8 cellular contexts compared by ENCODE assay signal in genomic region chr19:45439569-45440258, GRCh38. TPM values are rescaled to one million over a fixed set of nuclear protein-coding genes. Genes with fewer than 3 reads are reported as not detected.
DNase-seq lines count a peak whose midpoint lies in the region; ATAC-seq and TF ChIP-seq lines count a peak whose summit lies in the region.

No MANE protein-coding gene starts in this region.

- TF ChIP-seq CTCF in suprapubic skin (IDR thresholded peaks at IDR 0.05), result peak; percentile 99

- H3K4me1 ChIP-seq in neuron (ENCODE audit: insufficient read depth, low read length), result peaks cover 20% of the 10 kb centered on the region
- H3K4me1 ChIP-seq in suprapubic skin, result peaks cover 40% of the 10 kb centered on the region

- WGBS in suprapubic skin, result under 1% methylated on average over 47 of the region's 78 CpGs

- H3K9me3 ChIP-seq in neuron (ENCODE audit: low read length) (no peaks in the 10 kb centered on the region), suprapubic skin (no peaks in the 10 kb centered on the region)

- H2AFZ ChIP-seq in neuron (ENCODE audit: low read depth, low read length), result peak overlapping the region; percentile 95

- no peak for TF ChIP-seq EP300 in suprapubic skin (IDR thresholded peaks at IDR 0.05)

- ATAC-seq in GM21423 (IDR thresholded peaks at IDR 0.05; ENCODE audit: unreplicated experiment), result peak; percentile 48

- peak overlapping the region; percentile 91 for H3K27ac ChIP-seq in suprapubic skin

- H3K36me3 ChIP-seq in neuron (ENCODE audit: insufficient read depth, low read length) (no peaks in the 10 kb centered on the region), suprapubic skin (no peaks in the 10 kb centered on the region)

- DNase-seq in DMS79 treated with DMSO at 0.1 percent for 48 hours (lab: John Stamatoyannopoulos, UW) (peak; percentile 73), HuH-7 (ENCODE audit: low spot score) (peak; percentile 81), SHP77 treated with DMSO at 0.1 percent for 48 hours (lab: John Stamatoyannopoulos, UW) (peak; percentile 12), foreskin melanocyte (peak; percentile 68), suprapubic skin (ENCODE audit: low spot score in 2 of 2) (peak in 1 of 2 donors; percentile 88)
- peak; percentile 79 for DNase-seq in activated gamma-delta T cell treated with anti-CD3 and anti-CD28 coated beads, Interleukin-2, amount 50 U/mL, for 16 hours (ENCODE audit: low read depth)

- H3K4me3 ChIP-seq in neuron (ENCODE audit: low read length), result peak overlapping the region; percentile 57
- H3K4me3 ChIP-seq in suprapubic skin, result peak overlapping the region; percentile 83

- H3K27me3 ChIP-seq in neuron (ENCODE audit: insufficient read depth, low read length) (no peaks in the 10 kb centered on the region), suprapubic skin (no peaks in the 10 kb centered on the region)

- no peak for TF ChIP-seq POLR2A in suprapubic skin (IDR thresholded peaks at IDR 0.05)

RNA-seq across cellular contexts. Expression of gene ERCC1, which starts 16.0 kb away (rescaled TPM):
- total RNA-seq in suprapubic skin, result 100 to 1,000 TPM; 102 to 120 (median 106) TPM

RNA-seq across cellular contexts. Expression of gene FOSB, which starts 28.1 kb away (rescaled TPM):
- total RNA-seq in suprapubic skin, result 100 to 1,000 TPM; 326 to 676 (median 518) TPM

RNA-seq across cellular contexts. Expression of gene POLR1G, which starts 33.3 kb away (rescaled TPM):
- 10 to 100 TPM in 2 of 4 donors, 1 to 10 TPM in 2; 4.7 to 12.2 (median 8.0) TPM for total RNA-seq in suprapubic skin

RNA-seq across cellular contexts. Expression of gene PPP1R13L, which starts 34.8 kb away (rescaled TPM):
- total RNA-seq in suprapubic skin, result 100 to 1,000 TPM; 195 to 597 (median 280) TPM

RNA-seq across cellular contexts. Expression of gene RTN2, which starts 57.1 kb away (rescaled TPM):
- 10 to 100 TPM in 2 of 4 donors, 1 to 10 TPM in 2; 5.4 to 12.2 (median 10.7) TPM for total RNA-seq in suprapubic skin
